8 cellular contexts compared by ENCODE assay signal in the genomic region with DNA sequence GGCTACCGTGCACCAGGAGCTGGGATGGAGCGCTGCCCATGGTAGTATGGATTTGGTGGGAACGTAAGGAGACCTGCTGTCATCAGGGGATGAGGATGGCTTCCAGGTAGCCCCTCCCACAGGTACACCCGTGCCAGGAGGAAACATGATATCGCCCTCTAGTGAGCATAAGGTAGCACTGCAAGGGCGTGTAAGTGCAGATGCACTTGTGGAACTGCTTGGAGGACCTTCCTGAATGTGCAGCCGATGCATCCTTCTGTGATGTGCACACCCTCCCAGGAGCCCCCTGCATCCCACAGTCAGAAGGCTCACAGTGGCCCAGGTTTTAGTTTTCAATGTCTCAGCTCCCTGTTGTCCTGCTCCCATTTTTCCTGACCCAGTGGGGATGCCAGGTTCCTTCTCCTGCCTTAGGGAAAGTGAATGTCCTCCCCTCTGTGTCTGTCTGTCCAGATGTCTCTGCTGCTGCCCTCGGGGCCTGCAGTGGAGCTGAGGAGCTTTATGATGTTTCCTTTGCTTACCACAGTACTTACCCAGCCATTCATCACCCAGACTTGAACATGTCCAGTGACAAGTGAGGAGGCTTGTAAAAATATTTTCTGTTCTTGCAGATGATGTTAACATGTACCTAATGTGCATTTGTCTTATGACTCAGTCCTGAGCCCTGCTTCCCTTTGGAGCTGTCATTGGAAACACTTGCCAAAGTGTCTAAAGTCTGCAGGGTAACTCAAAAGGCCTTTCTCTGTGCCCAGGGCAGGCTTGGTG. TPM values are rescaled to one million over a fixed set of nuclear protein-coding genes. Genes with fewer than 3 reads are reported as not detected.
DNase-seq lines count a peak whose midpoint lies in the region; ATAC-seq and TF ChIP-seq lines count a peak whose summit lies in the region.

No MANE protein-coding gene starts in this region.

- no peak overlapping the region for H3K4me3 ChIP-seq in Jurkat, Clone E6-1 (ENCODE audit: low read length)
- H3K4me3 ChIP-seq in ascending aorta: no peak overlapping the region

- intact Hi-C loops in ascending aorta (cut with DNase I): loop anchor here (2.0 to 10.0 kb wide), 5 partner anchors 14 to 546 kb away; no protein-coding TSS in a partner anchor

- H3K9me3 ChIP-seq in ascending aorta: no peaks in the 10 kb centered on the region

- peak; percentile 89 for ATAC-seq in GM21526 (IDR thresholded peaks at IDR 0.05; ENCODE audit: low FRiP score, unreplicated experiment)

- peak; percentile 35 to 80 (median 66) for TF ChIP-seq CTCF in ascending aorta (IDR thresholded peaks at IDR 0.05)

- H3K4me1 ChIP-seq in ascending aorta: peaks cover 20 to 51% of the 10 kb centered on the region in 2 donors

- peak overlapping the region; percentile 73 to 85 for H3K27ac ChIP-seq in ascending aorta

- DNase-seq in ELR (ENCODE audit: low read depth) (peak; percentile 74), ascending aorta (ENCODE audit: low spot score in 2 of 2) (no peak), inferior parietal cortex (ENCODE audit: extremely low spot score) (peak; percentile 60), epidermal melanocyte (ENCODE audit: insufficient read length, low spot score) (no peak)
- peak; percentile 52 for DNase-seq in Jurkat, Clone E6-1 (ENCODE audit: low read depth, low spot score)
- DNase-seq in stimulated activated CD4-positive, alpha-beta T cell treated with anti-CD3 and anti-CD28 coated beads, Interleukin-1b, Interleukin-23, amount 100 ng/mL, for 48 hours: peak; percentile 56

- H3K36me3 ChIP-seq in ascending aorta: peaks cover 45 to 61% of the 10 kb centered on the region in 2 donors

- no peaks in the 10 kb centered on the region for H3K27me3 ChIP-seq in ascending aorta

TF ChIP-seq in PFSK-1, 5 proteins besides CTCF, POLR2A, EP300 and RAD21:
- TF ChIP-seq FOXP2 (optimal IDR thresholded peaks at IDR 0.05; ENCODE audit: borderline replicate concordance, extremely low read depth, extremely low read length, insufficient read depth): peak; percentile 19
- no peak for TF ChIP-seq SIN3A (IDR thresholded peaks at IDR 0.05; ENCODE audit: borderline replicate concordance, insufficient read depth, low read length)
- no peak for TF ChIP-seq TAF1 (IDR thresholded peaks at IDR 0.05; ENCODE audit: borderline replicate concordance, insufficient read depth, low read length)
- no peak for TF ChIP-seq POLR2AphosphoS5 (IDR thresholded peaks at IDR 0.05; ENCODE audit: low read depth, low read length)
- TF ChIP-seq, protein P1, sequence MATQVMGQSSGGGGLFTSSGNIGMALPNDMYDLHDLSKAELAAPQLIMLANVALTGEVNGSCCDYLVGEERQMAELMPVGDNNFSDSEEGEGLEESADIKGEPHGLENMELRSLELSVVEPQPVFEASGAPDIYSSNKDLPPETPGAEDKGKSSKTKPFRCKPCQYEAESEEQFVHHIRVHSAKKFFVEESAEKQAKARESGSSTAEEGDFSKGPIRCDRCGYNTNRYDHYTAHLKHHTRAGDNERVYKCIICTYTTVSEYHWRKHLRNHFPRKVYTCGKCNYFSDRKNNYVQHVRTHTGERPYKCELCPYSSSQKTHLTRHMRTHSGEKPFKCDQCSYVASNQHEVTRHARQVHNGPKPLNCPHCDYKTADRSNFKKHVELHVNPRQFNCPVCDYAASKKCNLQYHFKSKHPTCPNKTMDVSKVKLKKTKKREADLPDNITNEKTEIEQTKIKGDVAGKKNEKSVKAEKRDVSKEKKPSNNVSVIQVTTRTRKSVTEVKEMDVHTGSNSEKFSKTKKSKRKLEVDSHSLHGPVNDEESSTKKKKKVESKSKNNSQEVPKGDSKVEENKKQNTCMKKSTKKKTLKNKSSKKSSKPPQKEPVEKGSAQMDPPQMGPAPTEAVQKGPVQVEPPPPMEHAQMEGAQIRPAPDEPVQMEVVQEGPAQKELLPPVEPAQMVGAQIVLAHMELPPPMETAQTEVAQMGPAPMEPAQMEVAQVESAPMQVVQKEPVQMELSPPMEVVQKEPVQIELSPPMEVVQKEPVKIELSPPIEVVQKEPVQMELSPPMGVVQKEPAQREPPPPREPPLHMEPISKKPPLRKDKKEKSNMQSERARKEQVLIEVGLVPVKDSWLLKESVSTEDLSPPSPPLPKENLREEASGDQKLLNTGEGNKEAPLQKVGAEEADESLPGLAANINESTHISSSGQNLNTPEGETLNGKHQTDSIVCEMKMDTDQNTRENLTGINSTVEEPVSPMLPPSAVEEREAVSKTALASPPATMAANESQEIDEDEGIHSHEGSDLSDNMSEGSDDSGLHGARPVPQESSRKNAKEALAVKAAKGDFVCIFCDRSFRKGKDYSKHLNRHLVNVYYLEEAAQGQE (IDR thresholded peaks at IDR 0.05; ENCODE audit: insufficient read depth in 1 of 2, low read depth in 2 of 2, low read length in 2 of 2): no peak; a peak in 1 of 4 replicates

RNA-seq across cellular contexts. Expression of a gene that starts 49.2 kb away (rescaled TPM):
- not detected for polyA plus RNA-seq in Jurkat, Clone E6-1 (2012; ENCODE audit: insufficient read depth, insufficient read length)
- not detected for polyA plus RNA-seq in PFSK-1 (2012; ENCODE audit: insufficient read length, low read depth)
- total RNA-seq in ascending aorta: not detected

Comparison
In these comparisons a context has a peak if more than half of its experiments do, and no peak if none do; other contexts are left out.
1. DNase-seq: peak in ELR (single experiment), Jurkat, Clone E6-1 (single experiment), inferior parietal cortex (single experiment) and stimulated activated CD4-positive, alpha-beta T cell treated with anti-CD3 and anti-CD28 coated beads, Interleukin-1b, Interleukin-23, amount 100 ng/mL, for 48 hours (single experiment); none in ascending aorta (0 of 2) and epidermal melanocyte (single experiment).